In genomic region chr1:3852711-3853498, GRCh38 we compare ENCODE assay signal across 1 cellular context.
TF ChIP-seq lines count a peak whose summit lies in the region.

No MANE protein-coding gene starts in this region.

TF ChIP-seq in GM23338, 12 proteins besides CTCF, POLR2A, EP300 and RAD21 (continued from another document):
- TF ChIP-seq ZNF462 (CRISPR knock-in tag; IDR thresholded peaks at IDR 0.05) (no peak), ZNF331 (CRISPR knock-in tag; IDR thresholded peaks at IDR 0.05; ENCODE audit: low read depth) (no peak), REST (IDR thresholded peaks at IDR 0.05; ENCODE audit: unreplicated experiment) (no peak), POLR2AphosphoS5 (IDR thresholded peaks at IDR 0.05; ENCODE audit: low read depth) (no peak), JUNB (IDR thresholded peaks at IDR 0.05; ENCODE audit: unreplicated experiment) (no peak), STAT1 (IDR thresholded peaks at IDR 0.05; ENCODE audit: unreplicated experiment) (no peak), NANOG (IDR thresholded peaks at IDR 0.05; ENCODE audit: borderline replicate concordance) (no peak), EZH2 (IDR thresholded peaks at IDR 0.05; ENCODE audit: low read depth, unreplicated experiment) (no peak)
